In the genomic region with DNA sequence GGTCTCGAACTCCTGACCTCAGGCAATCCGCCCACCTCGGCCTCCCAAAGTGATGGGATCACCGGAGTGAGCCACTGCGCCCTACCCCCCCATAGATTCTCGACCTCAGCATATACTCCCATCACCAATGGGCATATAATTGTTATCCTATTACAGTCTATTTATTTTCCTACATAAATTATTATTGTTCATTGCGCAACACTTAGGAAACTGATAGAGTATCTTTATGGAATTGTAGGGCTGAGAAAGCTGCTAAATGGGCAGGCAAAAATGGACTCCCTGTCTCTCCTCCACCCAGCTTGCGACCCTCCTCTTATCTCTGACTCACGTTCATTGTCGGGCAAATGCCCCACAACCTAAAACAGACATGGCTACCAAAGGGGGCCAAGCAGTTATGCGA, we compare ENCODE assay signal across 2 cellular contexts.
A peak's percentile ranks its signal among the peaks of the same experiment; 100 is the strongest.
TF ChIP-seq lines count a peak whose summit lies in the region.

No MANE protein-coding gene starts in this region.

TF ChIP-seq in IMR-90, 13 proteins besides CTCF, POLR2A, EP300 and RAD21:
- no peak for TF ChIP-seq MAZ (IDR thresholded peaks at IDR 0.05; ENCODE audit: borderline replicate concordance, low read depth, low read length)
- no peak for TF ChIP-seq MXI1 (IDR thresholded peaks at IDR 0.05; ENCODE audit: borderline replicate concordance, low read depth, low read length)
- no peak for TF ChIP-seq SMC3 (IDR thresholded peaks at IDR 0.05; ENCODE audit: low read depth, low read length)
- TF ChIP-seq CEBPB (IDR thresholded peaks at IDR 0.05; ENCODE audit: low read depth, low read length): peak; percentile 94
- TF ChIP-seq RFX5 (IDR thresholded peaks at IDR 0.05; ENCODE audit: low read depth, low read length): no peak
- no peak for TF ChIP-seq MAFK (IDR thresholded peaks at IDR 0.05; ENCODE audit: low read depth, low read length)
- TF ChIP-seq, protein P1, sequence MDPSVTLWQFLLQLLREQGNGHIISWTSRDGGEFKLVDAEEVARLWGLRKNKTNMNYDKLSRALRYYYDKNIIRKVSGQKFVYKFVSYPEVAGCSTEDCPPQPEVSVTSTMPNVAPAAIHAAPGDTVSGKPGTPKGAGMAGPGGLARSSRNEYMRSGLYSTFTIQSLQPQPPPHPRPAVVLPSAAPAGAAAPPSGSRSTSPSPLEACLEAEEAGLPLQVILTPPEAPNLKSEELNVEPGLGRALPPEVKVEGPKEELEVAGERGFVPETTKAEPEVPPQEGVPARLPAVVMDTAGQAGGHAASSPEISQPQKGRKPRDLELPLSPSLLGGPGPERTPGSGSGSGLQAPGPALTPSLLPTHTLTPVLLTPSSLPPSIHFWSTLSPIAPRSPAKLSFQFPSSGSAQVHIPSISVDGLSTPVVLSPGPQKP (IDR thresholded peaks at IDR 0.05; ENCODE audit: borderline replicate concordance, low read depth, low read length): no peak
- TF ChIP-seq CHD1 (IDR thresholded peaks at IDR 0.05; ENCODE audit: low read depth, low read length): no peak
- TF ChIP-seq BHLHE40 (IDR thresholded peaks at IDR 0.05; ENCODE audit: low read depth, low read length): no peak

TF ChIP-seq in H1, 55 proteins besides CTCF, POLR2A, EP300 and RAD21:
- TF ChIP-seq TEAD4 (IDR thresholded peaks at IDR 0.05; ENCODE audit: low read depth, low read length) (no peak), CEBPB (IDR thresholded peaks at IDR 0.05; ENCODE audit: low read depth, low read length) (peak; percentile 92)
